In the genomic region with DNA sequence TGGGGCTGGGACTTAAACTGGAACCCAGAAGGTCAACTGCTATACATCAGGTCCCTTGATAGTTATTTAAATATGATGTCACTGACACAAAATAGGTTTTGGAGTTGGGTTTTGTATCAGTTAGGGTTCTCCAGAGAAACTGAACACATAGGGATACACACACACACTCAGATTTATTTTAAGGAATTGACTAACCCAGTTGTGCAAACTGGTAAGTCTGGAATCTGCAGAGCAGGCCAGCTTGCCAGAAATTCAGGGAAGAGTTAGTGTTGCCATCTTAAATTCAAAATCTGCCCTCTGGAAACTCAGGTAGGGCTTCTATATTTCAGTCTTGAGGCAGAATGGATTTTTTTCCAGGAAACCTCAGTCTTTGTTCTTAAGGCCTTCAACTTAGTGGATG, we compare ENCODE assay signal across 13 cellular contexts. TPM values are rescaled to one million over a fixed set of nuclear protein-coding genes. Genes with fewer than 3 reads are reported as not detected.
DNase-seq lines count a peak whose midpoint lies in the region; ATAC-seq and TF ChIP-seq lines count a peak whose summit lies in the region.
"Had no signal": no experiment of that assay in that cellular context is flagged by ENCODE, and none has a peak within 500 bp of the region (broad histone marks: within the 10 kb centered on the region; RNA-seq: fewer than 3 reads in every experiment).

No MANE protein-coding gene starts in this region.

- H3K23ac ChIP-seq in mesenchymal stem cell (ENCODE audit: low read length in 2 of 2): no peak overlapping the region

- H3K36me3 Mint-ChIP-seq in type B pancreatic cell: no peaks in the 10 kb centered on the region
- H3K36me3 Mint-ChIP-seq: CD14-positive monocyte; CD8-positive, alpha-beta memory T cell had no signal

- no peak overlapping the region for H3K18ac ChIP-seq in mesenchymal stem cell (ENCODE audit: low read depth in 1 of 2, low read length in 2 of 2)

- H3K36me3 ChIP-seq in SK-N-MC (ENCODE audit: insufficient read depth, low read length): no peaks in the 10 kb centered on the region
- no peaks in the 10 kb centered on the region for H3K36me3 ChIP-seq in esophagus squamous epithelium
- no peaks in the 10 kb centered on the region for H3K36me3 ChIP-seq in mesenchymal stem cell (ENCODE audit: control insufficient read depth in 1 of 2, insufficient read depth in 2 of 2, low read depth in 1 of 2, low read length in 2 of 2)

- no peaks in the 10 kb centered on the region for H3K9me3 Mint-ChIP-seq in type B pancreatic cell
- H3K9me3 Mint-ChIP-seq: CD8-positive, alpha-beta memory T cell had no signal

- H3K27ac Mint-ChIP-seq in type B pancreatic cell: peak overlapping the region; percentile 11
- H3K27ac Mint-ChIP-seq: CD14-positive monocyte; CD8-positive, alpha-beta memory T cell had no signal

- H4K91ac ChIP-seq in mesenchymal stem cell (ENCODE audit: low read length): no peak overlapping the region

- ATAC-seq in GM18909 (IDR thresholded peaks at IDR 0.05; ENCODE audit: poor library complexity, unreplicated experiment): no peak
- ATAC-seq: A549 had no signal

- no peaks in the 10 kb centered on the region for H3K27me3 ChIP-seq in esophagus squamous epithelium
- no peaks in the 10 kb centered on the region for H3K27me3 ChIP-seq in mesenchymal stem cell (ENCODE audit: control insufficient read depth in 1 of 2, insufficient read depth in 1 of 2, low read length in 2 of 2)

- H2AK5ac ChIP-seq in mesenchymal stem cell (ENCODE audit: low read length, severe bottlenecking): no peak overlapping the region

- no peak overlapping the region for H3K4me3 ChIP-seq in SK-N-MC
- H3K4me3 ChIP-seq in esophagus squamous epithelium: no peak overlapping the region
- no peak overlapping the region for H3K4me3 ChIP-seq in mesenchymal stem cell (ENCODE audit: insufficient read depth in 1 of 2, low read depth in 1 of 2, low read length in 2 of 2)
- H3K4me3 ChIP-seq: A549 had no signal

- TF ChIP-seq CTCF in esophagus squamous epithelium (IDR thresholded peaks at IDR 0.05): no peak
- TF ChIP-seq CTCF in type B pancreatic cell (conservative IDR thresholded peaks at IDR 0.05): no peak

- H3K9ac ChIP-seq in SK-N-MC (ENCODE audit: insufficient read length): no peak overlapping the region
- peak overlapping the region; percentile 33 for H3K9ac ChIP-seq in mesenchymal stem cell (ENCODE audit: low read length)

- H3K4me1 ChIP-seq in esophagus squamous epithelium (peaks cover 0 to 52% (median 0%) of the 10 kb centered on the region in 3 donors), mesenchymal stem cell (ENCODE audit: control insufficient read depth, insufficient read depth, low read depth, low read length) (no peaks in the 10 kb centered on the region)
- H3K4me1 ChIP-seq: A549 had no signal

- H3K79me1 ChIP-seq in mesenchymal stem cell (replicated peaks; ENCODE audit: low read length, poor library complexity, severe bottlenecking): no peaks in the 10 kb centered on the region

- H3K4me1 Mint-ChIP-seq in type B pancreatic cell (ENCODE audit: unreplicated experiment): peaks cover 22% of the 10 kb centered on the region

- no peak overlapping the region for H2BK5ac ChIP-seq in mesenchymal stem cell (ENCODE audit: low read depth, low read length, poor library complexity, severe bottlenecking)

- H3K9me3 ChIP-seq in SK-N-MC (ENCODE audit: low read depth, low read length): no peaks in the 10 kb centered on the region
- no peaks in the 10 kb centered on the region for H3K9me3 ChIP-seq in esophagus squamous epithelium
- no peaks in the 10 kb centered on the region for H3K9me3 ChIP-seq in mesenchymal stem cell (ENCODE audit: control insufficient read depth, low read length)
- H3K9me3 ChIP-seq: A549 had no signal

- no peak overlapping the region for H2BK12ac ChIP-seq in mesenchymal stem cell (ENCODE audit: low read length in 2 of 2)

- H3K4me2 ChIP-seq in mesenchymal stem cell (ENCODE audit: low read length, poor library complexity, severe bottlenecking): no peak overlapping the region
- H3K4me2 ChIP-seq: A549 had no signal

- no peak overlapping the region for H3K14ac ChIP-seq in mesenchymal stem cell (ENCODE audit: low read length in 2 of 2)

- no peak overlapping the region for H2AFZ ChIP-seq in mesenchymal stem cell (ENCODE audit: low read depth, low read length)

- H3K4ac ChIP-seq in mesenchymal stem cell (ENCODE audit: low read depth in 1 of 2, low read length in 2 of 2): no peak overlapping the region

- no peaks in the 10 kb centered on the region for H3K27me3 Mint-ChIP-seq in type B pancreatic cell

- H3K27ac ChIP-seq in SK-N-MC: 0 out of 2 replicates have a peak overlapping the region, but pooled peaks have one; percentile 19
- H3K27ac ChIP-seq in esophagus squamous epithelium: peak overlapping the region in 3 of 4 donors; percentile 28 to 72 (median 61)
- no peak overlapping the region for H3K27ac ChIP-seq in mesenchymal stem cell (ENCODE audit: low read length, poor library complexity, severe bottlenecking)
- H3K27ac ChIP-seq: A549 had no signal

- DNase-seq in SK-N-MC (ENCODE audit: low read depth, low spot score) (no peak), esophagus squamous epithelium (lab: John Stamatoyannopoulos, UW) (no peak), mesenchymal stem cell (no peak), type B pancreatic cell (ENCODE audit: extremely low spot score, unreplicated experiment) (no peak), NCI-H526 treated with DMSO at 0.1 percent for 48 hours (lab: John Stamatoyannopoulos, UW) (no peak), putamen (ENCODE audit: low spot score) (no peak)
- DNase-seq: CD8-positive, alpha-beta memory T cell; DMS53; GF-D8; H7 had no signal

- no peak overlapping the region for H3K4me3 Mint-ChIP-seq in type B pancreatic cell
- H3K4me3 Mint-ChIP-seq: CD14-positive monocyte; CD8-positive, alpha-beta memory T cell had no signal

- intact Hi-C loops in esophagus squamous epithelium (cut with DNase I): no loop called here

- no peak overlapping the region for H2BK120ac ChIP-seq in mesenchymal stem cell (ENCODE audit: low read depth, low read length)

- H2BK15ac ChIP-seq in mesenchymal stem cell (ENCODE audit: low read depth, poor library complexity, severe bottlenecking): no peak overlapping the region

- H4K8ac ChIP-seq in mesenchymal stem cell (ENCODE audit: low read length): no peak overlapping the region

- TF ChIP-seq POLR2A in esophagus squamous epithelium (IDR thresholded peaks at IDR 0.05): no peak

RNA-seq across cellular contexts. Expression of gene MAPK1IP1L, which starts 36.9 kb away (rescaled TPM):
- total RNA-seq in esophagus squamous epithelium: 10 to 100 TPM; 35.3 to 85.3 (median 50.4) TPM
- polyA plus RNA-seq in mesenchymal stem cell (2013, experiment 1 of 2): 123 TPM
- 118 TPM for polyA plus RNA-seq in mesenchymal stem cell (2013, experiment 2 of 2)
- total RNA-seq in type B pancreatic cell (ENCODE audit: low replicate concordance): 93.1 and 100 TPM in 2 replicates

RNA-seq across cellular contexts. Expression of gene LGALS3, which starts 40.7 kb away (rescaled TPM):
- total RNA-seq in esophagus squamous epithelium (100 to 1,000 TPM; 234 to 565 (median 415) TPM), type B pancreatic cell (ENCODE audit: low replicate concordance) (120 and 497 TPM in 2 replicates)
- 172 TPM for polyA plus RNA-seq in mesenchymal stem cell (2013, experiment 1 of 2)
- 175 TPM for polyA plus RNA-seq in mesenchymal stem cell (2013, experiment 2 of 2)
